In genomic region chr1:201955009-201955749, GRCh38 we compare ENCODE assay signal across 8 cellular contexts. TPM values are rescaled to one million over a fixed set of nuclear protein-coding genes. Genes with fewer than 3 reads are reported as not detected.
DNase-seq lines count a peak whose midpoint lies in the region; ATAC-seq and TF ChIP-seq lines count a peak whose summit lies in the region.

Gene TIMM17A, plus strand, starts transcription at chr1:201955503. Its CDS starts 24 bp downstream, at chr1:201955527.

- peak within 1 kb of the TSS; percentile 80 for H2AFZ ChIP-seq in PC-3 (ENCODE audit: low read length)

- POLR2A ChIA-PET in PC-3 (lab: Charles Lee; ENCODE audit: unreplicated experiment), result interaction anchor here (0.6 kb wide), 1 partner anchor 41 kb away, joined by 3 read pairs; no protein-coding TSS in a partner anchor

- peak; percentile 99 for ATAC-seq in GM21576 (IDR thresholded peaks at IDR 0.05; ENCODE audit: unreplicated experiment)
- peak; percentile 100 for ATAC-seq in PC-3

- BruUV-seq in PC-3 (replicated peaks; lab: Mats Ljungman, UMichigan), result no TSS peak

- intact Hi-C loops in PC-3 (cut with micrococcal nuclease), result no loop called here

- H3K27me3 ChIP-seq in PC-3 (ENCODE audit: low read length), result no peaks in the 10 kb centered on the region

- H3K4me3 ChIP-seq in PC-3 (ENCODE audit: low read length), result peak within 1 kb of the TSS; percentile 98
- peak within 1 kb of the TSS; percentile 84 for H3K4me3 ChIP-seq in epithelial cell of proximal tubule (ENCODE audit: low read depth, low read length)

- peaks cover 4% of the 10 kb centered on the region; the same call in 1 of the 2 replicates for H4K20me1 ChIP-seq in PC-3 (ENCODE audit: low read length)

- peaks cover 17% of the 10 kb centered on the region for H3K36me3 ChIP-seq in PC-3 (ENCODE audit: low read depth, low read length)

- no peaks in the 10 kb centered on the region for H3F3A ChIP-seq in PC-3 (ENCODE audit: low read length, unreplicated experiment)

- peaks cover 5% of the 10 kb centered on the region; the same call in 1 of the 2 replicates for H3K4me1 ChIP-seq in PC-3 (ENCODE audit: insufficient read depth, low read length)

- peak within 1 kb of the TSS; percentile 97 for H3K9ac ChIP-seq in PC-3 (ENCODE audit: low read length)

- TF ChIP-seq CTCF in PC-3 (conservative IDR thresholded peaks at IDR 0.05; ENCODE audit: low read depth, low read length), result no peak
- TF ChIP-seq CTCF in epithelial cell of proximal tubule (conservative IDR thresholded peaks at IDR 0.05; ENCODE audit: low read depth, low read length), result no peak

- H3K9me3 ChIP-seq in PC-3 (ENCODE audit: low read length), result no peaks in the 10 kb centered on the region

- DNase-seq in DMS114 treated with DMSO at 0.1 percent for 48 hours (lab: John Stamatoyannopoulos, UW; ENCODE audit: unreplicated experiment), result peak; percentile 97
- DNase-seq in PC-3, result peak; percentile 92
- DNase-seq in activated T-cell treated with anti-CD3 and anti-CD28 coated beads for 48 hours (ENCODE audit: low read depth), result peak; percentile 93
- peak; percentile 74 for DNase-seq in epithelial cell of proximal tubule (ENCODE audit: low read depth)
- DNase-seq in mucosa of gallbladder (ENCODE audit: low spot score), result peak; percentile 96
- DNase-seq in stimulated activated CD8-positive, alpha-beta memory T cell treated with anti-CD3 and anti-CD28 coated beads, Interleukin-4, amount 100 ng/mL, for 4 hours (ENCODE audit: low read depth in 2 of 2, low spot score in 1 of 2), result peak; percentile 80 to 90

- CTCF ChIA-PET in PC-3 (lab: Charles Lee), result interaction anchor here (0.7 kb wide), 1 partner anchor 59 kb away, joined by 4 read pairs; no protein-coding TSS in a partner anchor

- H3K27ac ChIP-seq in PC-3 (ENCODE audit: low read length), result peak within 1 kb of the TSS; percentile 64

- no peak for TF ChIP-seq RAD21 in Ishikawa (IDR thresholded peaks at IDR 0.05; ENCODE audit: low read depth)

- H3K9me2 ChIP-seq in PC-3 (replicated peaks; ENCODE audit: low read length), result no peaks in the 10 kb centered on the region

- TF ChIP-seq EP300 in Ishikawa (IDR thresholded peaks at IDR 0.05; ENCODE audit: borderline replicate concordance), result no peak; the same call in 1 of the 2 replicates

- peaks cover 38% of the 10 kb centered on the region for H3K79me2 ChIP-seq in PC-3 (ENCODE audit: low read length)

- H3K4me2 ChIP-seq in PC-3 (ENCODE audit: low read length), result peak within 1 kb of the TSS; percentile 96

TF ChIP-seq in Ishikawa, 13 proteins besides CTCF, POLR2A, EP300 and RAD21:
- TF ChIP-seq MAX (IDR thresholded peaks at IDR 0.05), result peak; percentile 83
- no peak for TF ChIP-seq CREB1 (IDR thresholded peaks at IDR 0.05; ENCODE audit: low read depth)
- peak; percentile 96 for TF ChIP-seq YY1 (IDR thresholded peaks at IDR 0.05; ENCODE audit: low read depth)
- peak; percentile 89 for TF ChIP-seq EGR1 (IDR thresholded peaks at IDR 0.05)
- no peak for TF ChIP-seq USF1 (IDR thresholded peaks at IDR 0.05)
- TF ChIP-seq FOXM1 (IDR thresholded peaks at IDR 0.05; ENCODE audit: borderline replicate concordance, low read depth), result no peak
- TF ChIP-seq TCF12 (IDR thresholded peaks at IDR 0.05; ENCODE audit: low read depth), result no peak; the same call in 1 of the 2 replicates
- TF ChIP-seq ZBTB7A (IDR thresholded peaks at IDR 0.05; ENCODE audit: low read depth), result no peak
- peak; percentile 90 for TF ChIP-seq TAF1 (IDR thresholded peaks at IDR 0.05; ENCODE audit: low read depth)
- no peak for TF ChIP-seq REST (IDR thresholded peaks at IDR 0.05; ENCODE audit: low read depth)

RNA-seq across cellular contexts. Expression of gene TIMM17A, which starts in this region (rescaled TPM):
- total RNA-seq in PC-3 (2014; rRNA removed), result 50.9 and 57.7 TPM in 2 replicates
- 59.6 and 81.5 TPM in 2 replicates for total RNA-seq in epithelial cell of proximal tubule
- 37.5 TPM for total RNA-seq in mucosa of gallbladder

Comparison
In these comparisons a context has a peak if more than half of its experiments do, and no peak if none do; other contexts are left out.
1. Peak in every context shown above with its lines: DNase-seq, ATAC-seq, H3K4me3 ChIP-seq and H3K27ac ChIP-seq.